1 cellular context compared by ENCODE assay signal in the genomic region with DNA sequence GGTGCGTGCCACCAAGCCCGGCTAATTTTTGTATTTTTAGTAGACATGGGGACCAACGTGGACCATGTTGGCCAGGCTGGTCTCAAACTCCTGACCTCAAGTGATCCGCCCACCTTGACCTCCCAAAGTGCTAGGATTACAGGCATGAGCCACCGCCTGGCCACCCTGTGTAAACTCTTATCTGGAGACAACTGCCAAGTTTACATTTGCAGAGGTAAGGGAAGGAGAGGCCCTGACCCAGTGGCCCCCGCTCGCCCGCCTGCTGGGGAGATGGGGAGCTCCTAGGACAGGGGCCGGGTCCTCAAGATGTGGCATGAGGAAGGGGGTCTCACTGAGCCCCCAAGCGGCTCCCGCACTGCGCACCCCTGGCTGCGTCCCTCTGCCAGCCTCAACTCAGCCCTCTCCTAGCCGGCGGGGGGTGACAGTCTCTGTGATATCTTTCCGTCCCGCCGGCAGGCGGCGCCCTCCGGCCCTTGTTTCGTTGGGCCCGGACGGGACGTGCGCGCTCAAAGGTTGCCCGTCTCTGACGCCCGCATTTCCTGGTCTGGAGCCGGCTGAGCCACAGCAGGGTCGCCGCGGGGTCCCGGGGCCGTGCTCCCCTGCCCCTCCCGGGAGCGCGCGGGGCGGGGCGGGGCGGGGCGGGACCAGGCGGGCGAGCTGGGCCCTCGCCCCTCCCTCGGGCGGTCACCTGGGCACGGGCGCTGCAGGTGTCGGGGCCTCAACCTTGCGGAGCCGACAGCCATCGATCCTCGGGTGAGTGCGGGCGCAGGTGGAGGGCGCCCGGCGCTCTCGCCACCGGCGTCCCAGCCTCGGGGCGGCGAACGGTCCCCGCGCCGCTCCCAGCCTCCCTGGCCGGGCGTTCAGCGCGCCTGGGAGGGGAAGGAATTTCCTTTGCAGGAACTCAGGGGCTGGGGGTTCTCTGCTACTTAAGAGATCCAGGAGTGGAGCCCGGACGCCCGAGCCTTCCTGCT.
TF ChIP-seq lines count a peak whose summit lies in the region.

A gene with protein sequence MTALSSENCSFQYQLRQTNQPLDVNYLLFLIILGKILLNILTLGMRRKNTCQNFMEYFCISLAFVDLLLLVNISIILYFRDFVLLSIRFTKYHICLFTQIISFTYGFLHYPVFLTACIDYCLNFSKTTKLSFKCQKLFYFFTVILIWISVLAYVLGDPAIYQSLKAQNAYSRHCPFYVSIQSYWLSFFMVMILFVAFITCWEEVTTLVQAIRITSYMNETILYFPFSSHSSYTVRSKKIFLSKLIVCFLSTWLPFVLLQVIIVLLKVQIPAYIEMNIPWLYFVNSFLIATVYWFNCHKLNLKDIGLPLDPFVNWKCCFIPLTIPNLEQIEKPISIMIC (plus strand): TSS at position 533 of the 971 bp plus-strand sequence. CDS start 45,978 bp downstream, outside the sequence.

TF ChIP-seq in SK-N-SH treated with all-trans-retinoic acid at 6 μM for 48 hours, 23 proteins besides CTCF, POLR2A, EP300 and RAD21 (continued from another document):
- TF ChIP-seq, protein P1, sequence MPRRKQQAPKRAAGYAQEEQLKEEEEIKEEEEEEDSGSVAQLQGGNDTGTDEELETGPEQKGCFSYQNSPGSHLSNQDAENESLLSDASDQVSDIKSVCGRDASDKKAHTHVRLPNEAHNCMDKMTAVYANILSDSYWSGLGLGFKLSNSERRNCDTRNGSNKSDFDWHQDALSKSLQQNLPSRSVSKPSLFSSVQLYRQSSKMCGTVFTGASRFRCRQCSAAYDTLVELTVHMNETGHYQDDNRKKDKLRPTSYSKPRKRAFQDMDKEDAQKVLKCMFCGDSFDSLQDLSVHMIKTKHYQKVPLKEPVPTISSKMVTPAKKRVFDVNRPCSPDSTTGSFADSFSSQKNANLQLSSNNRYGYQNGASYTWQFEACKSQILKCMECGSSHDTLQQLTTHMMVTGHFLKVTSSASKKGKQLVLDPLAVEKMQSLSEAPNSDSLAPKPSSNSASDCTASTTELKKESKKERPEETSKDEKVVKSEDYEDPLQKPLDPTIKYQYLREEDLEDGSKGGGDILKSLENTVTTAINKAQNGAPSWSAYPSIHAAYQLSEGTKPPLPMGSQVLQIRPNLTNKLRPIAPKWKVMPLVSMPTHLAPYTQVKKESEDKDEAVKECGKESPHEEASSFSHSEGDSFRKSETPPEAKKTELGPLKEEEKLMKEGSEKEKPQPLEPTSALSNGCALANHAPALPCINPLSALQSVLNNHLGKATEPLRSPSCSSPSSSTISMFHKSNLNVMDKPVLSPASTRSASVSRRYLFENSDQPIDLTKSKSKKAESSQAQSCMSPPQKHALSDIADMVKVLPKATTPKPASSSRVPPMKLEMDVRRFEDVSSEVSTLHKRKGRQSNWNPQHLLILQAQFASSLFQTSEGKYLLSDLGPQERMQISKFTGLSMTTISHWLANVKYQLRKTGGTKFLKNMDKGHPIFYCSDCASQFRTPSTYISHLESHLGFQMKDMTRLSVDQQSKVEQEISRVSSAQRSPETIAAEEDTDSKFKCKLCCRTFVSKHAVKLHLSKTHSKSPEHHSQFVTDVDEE (CRISPR knock-in tag; IDR thresholded peaks at IDR 0.05): no peak
- TF ChIP-seq ESRRG (CRISPR knock-in tag; IDR thresholded peaks at IDR 0.05): no peak
- TF ChIP-seq, protein P2, sequence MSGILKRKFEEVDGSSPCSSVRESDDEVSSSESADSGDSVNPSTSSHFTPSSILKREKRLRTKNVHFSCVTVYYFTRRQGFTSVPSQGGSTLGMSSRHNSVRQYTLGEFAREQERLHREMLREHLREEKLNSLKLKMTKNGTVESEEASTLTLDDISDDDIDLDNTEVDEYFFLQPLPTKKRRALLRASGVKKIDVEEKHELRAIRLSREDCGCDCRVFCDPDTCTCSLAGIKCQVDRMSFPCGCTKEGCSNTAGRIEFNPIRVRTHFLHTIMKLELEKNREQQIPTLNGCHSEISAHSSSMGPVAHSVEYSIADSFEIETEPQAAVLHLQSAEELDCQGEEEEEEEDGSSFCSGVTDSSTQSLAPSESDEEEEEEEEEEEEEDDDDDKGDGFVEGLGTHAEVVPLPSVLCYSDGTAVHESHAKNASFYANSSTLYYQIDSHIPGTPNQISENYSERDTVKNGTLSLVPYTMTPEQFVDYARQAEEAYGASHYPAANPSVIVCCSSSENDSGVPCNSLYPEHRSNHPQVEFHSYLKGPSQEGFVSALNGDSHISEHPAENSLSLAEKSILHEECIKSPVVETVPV (CRISPR knock-in tag; IDR thresholded peaks at IDR 0.05): no peak
- TF ChIP-seq ZFP30 (CRISPR knock-in tag; IDR thresholded peaks at IDR 0.05): no peak
- TF ChIP-seq ARNTL (CRISPR knock-in tag; IDR thresholded peaks at IDR 0.05; ENCODE audit: borderline replicate concordance, low read depth): no peak
- TF ChIP-seq ZNF70 (CRISPR knock-in tag; IDR thresholded peaks at IDR 0.05): no peak
- TF ChIP-seq, protein P3, sequence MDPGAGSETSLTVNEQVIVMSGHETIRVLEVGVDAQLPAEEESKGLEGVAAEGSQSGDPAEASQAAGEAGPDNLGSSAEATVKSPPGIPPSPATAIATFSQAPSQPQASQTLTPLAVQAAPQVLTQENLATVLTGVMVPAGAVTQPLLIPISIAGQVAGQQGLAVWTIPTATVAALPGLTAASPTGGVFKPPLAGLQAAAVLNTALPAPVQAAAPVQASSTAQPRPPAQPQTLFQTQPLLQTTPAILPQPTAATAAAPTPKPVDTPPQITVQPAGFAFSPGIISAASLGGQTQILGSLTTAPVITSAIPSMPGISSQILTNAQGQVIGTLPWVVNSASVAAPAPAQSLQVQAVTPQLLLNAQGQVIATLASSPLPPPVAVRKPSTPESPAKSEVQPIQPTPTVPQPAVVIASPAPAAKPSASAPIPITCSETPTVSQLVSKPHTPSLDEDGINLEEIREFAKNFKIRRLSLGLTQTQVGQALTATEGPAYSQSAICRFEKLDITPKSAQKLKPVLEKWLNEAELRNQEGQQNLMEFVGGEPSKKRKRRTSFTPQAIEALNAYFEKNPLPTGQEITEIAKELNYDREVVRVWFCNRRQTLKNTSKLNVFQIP (CRISPR knock-in tag; IDR thresholded peaks at IDR 0.05; ENCODE audit: borderline replicate concordance, low read depth): no peak
- TF ChIP-seq, protein P4, sequence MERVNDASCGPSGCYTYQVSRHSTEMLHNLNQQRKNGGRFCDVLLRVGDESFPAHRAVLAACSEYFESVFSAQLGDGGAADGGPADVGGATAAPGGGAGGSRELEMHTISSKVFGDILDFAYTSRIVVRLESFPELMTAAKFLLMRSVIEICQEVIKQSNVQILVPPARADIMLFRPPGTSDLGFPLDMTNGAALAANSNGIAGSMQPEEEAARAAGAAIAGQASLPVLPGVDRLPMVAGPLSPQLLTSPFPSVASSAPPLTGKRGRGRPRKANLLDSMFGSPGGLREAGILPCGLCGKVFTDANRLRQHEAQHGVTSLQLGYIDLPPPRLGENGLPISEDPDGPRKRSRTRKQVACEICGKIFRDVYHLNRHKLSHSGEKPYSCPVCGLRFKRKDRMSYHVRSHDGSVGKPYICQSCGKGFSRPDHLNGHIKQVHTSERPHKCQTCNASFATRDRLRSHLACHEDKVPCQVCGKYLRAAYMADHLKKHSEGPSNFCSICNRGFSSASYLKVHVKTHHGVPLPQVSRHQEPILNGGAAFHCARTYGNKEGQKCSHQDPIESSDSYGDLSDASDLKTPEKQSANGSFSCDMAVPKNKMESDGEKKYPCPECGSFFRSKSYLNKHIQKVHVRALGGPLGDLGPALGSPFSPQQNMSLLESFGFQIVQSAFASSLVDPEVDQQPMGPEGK (CRISPR knock-in tag; IDR thresholded peaks at IDR 0.05; ENCODE audit: borderline replicate concordance): no peak
- TF ChIP-seq TOX (CRISPR knock-in tag; IDR thresholded peaks at IDR 0.05; ENCODE audit: borderline replicate concordance): no peak
- no peak for TF ChIP-seq ZC3H10 (CRISPR knock-in tag; IDR thresholded peaks at IDR 0.05)
